In genomic region chr6:28134015-28134414, GRCh38 we compare ENCODE assay signal across 7 cellular contexts. TPM values are rescaled to one million over a fixed set of nuclear protein-coding genes. Genes with fewer than 3 reads are reported as not detected.
DNase-seq lines count a peak whose midpoint lies in the region; ATAC-seq, FAIRE-seq and TF ChIP-seq lines count a peak whose summit lies in the region.

No MANE protein-coding gene starts in this region.

- intact Hi-C loops in PC-9 (cut with micrococcal nuclease; ENCODE audit: unreplicated experiment) (loop anchor here (1.0 to 10.0 kb wide), 2 partner anchors 222 to 451 kb away; a partner anchor contains a TSS), endothelial cell of umbilical vein (cut with micrococcal nuclease) (loop anchor here (1.0 to 10.0 kb wide), 4 partner anchors 147 to 451 kb away; partner anchors contain the start of gene PGBD1), stomach (cut with DNase I; ENCODE audit: low total_unique reads) (no loop called here)

- no peaks in the 10 kb centered on the region for H3K9me3 Mint-ChIP-seq in type B pancreatic cell

- H3K4me3 Mint-ChIP-seq in type B pancreatic cell = peak overlapping the region; percentile 49

- TF ChIP-seq CTCF in D721Med (IDR thresholded peaks at IDR 0.05; ENCODE audit: insufficient read depth, missing control alignments) (peak; percentile 41), PC-9 (conservative IDR thresholded peaks at IDR 0.05) (peak; percentile 52; the same call in 1 of the 2 replicates), endothelial cell of umbilical vein (IDR thresholded peaks at IDR 0.05; ENCODE audit: extremely low read depth in 1 of 2, insufficient read depth in 1 of 2, low read depth in 1 of 2, low read length in 2 of 2) (peak; percentile 29 to 58), type B pancreatic cell (conservative IDR thresholded peaks at IDR 0.05) (peak; percentile 56), stomach (IDR thresholded peaks at IDR 0.05) (peak in 1 of 7 experiments; percentile 13)

- peaks cover 4% of the 10 kb centered on the region for H3K36me3 Mint-ChIP-seq in type B pancreatic cell

- no peak overlapping the region for H2AFZ ChIP-seq in PC-9
- no peak overlapping the region for H2AFZ ChIP-seq in endothelial cell of umbilical vein (ENCODE audit: low read depth, low read length)

- H3K9ac ChIP-seq in endothelial cell of umbilical vein (replicated peaks; ENCODE audit: extremely low read depth, insufficient read depth, low read length) = no peak overlapping the region

- H3K79me2 ChIP-seq in PC-9 (ENCODE audit: low read depth) = peaks cover 16% of the 10 kb centered on the region; the same call in 1 of the 2 replicates
- peaks cover 51% of the 10 kb centered on the region for H3K79me2 ChIP-seq in endothelial cell of umbilical vein (ENCODE audit: control insufficient read depth, insufficient read depth, low read length)

- H3K9me1 ChIP-seq in endothelial cell of umbilical vein (replicated peaks; ENCODE audit: control insufficient read depth, extremely low read depth, insufficient read depth, low read length) = no peaks in the 10 kb centered on the region

- H3K27me3 Mint-ChIP-seq in type B pancreatic cell = no peaks in the 10 kb centered on the region

- in situ Hi-C loops in HAP-1 (cut with MboI; ENCODE audit: low sequenced_read_pairs) = loop anchor here (10.0 to 25.0 kb wide), 2 partner anchors 128 to 221 kb away; partner anchors contain the start of genes NKAPL, ZKSCAN4 and ZSCAN26

- no peak overlapping the region for H3K27ac Mint-ChIP-seq in type B pancreatic cell

- H3K27ac ChIP-seq in PC-9 (no peak overlapping the region), endothelial cell of umbilical vein (ENCODE audit: insufficient read depth, low read depth, low read length) (no peak overlapping the region), stomach (peak overlapping the region in 1 of 5 donors; percentile 7)

- TF ChIP-seq EP300 in stomach (IDR thresholded peaks at IDR 0.05) = no peak

- CTCF ChIA-PET in PC-9 (lab: Charles Lee) (no interaction called here), endothelial cell of umbilical vein (lab: Charles Lee) (interaction anchor here (0.8 to 2.1 kb wide), 2 partner anchors 146 to 222 kb away, joined by 3 to 25 read pairs; no protein-coding TSS in a partner anchor)

- H3F3A ChIP-seq in PC-9 (ENCODE audit: insufficient read depth, low read depth) = peaks cover 4% of the 10 kb centered on the region; the same call in 1 of the 2 replicates

- BruUV-seq in PC-9 (replicated peaks; lab: Mats Ljungman, UMichigan) = no TSS peak
- no TSS peak for BruUV-seq in endothelial cell of umbilical vein (replicated peaks; lab: Mats Ljungman, UMichigan)

- no peak overlapping the region for H3K4me2 ChIP-seq in PC-9
- no peak overlapping the region for H3K4me2 ChIP-seq in endothelial cell of umbilical vein (ENCODE audit: insufficient read depth, low read length)

- H3K27me3 ChIP-seq in HAP-1 (ENCODE audit: low read depth) = no peaks in the 10 kb centered on the region
- H3K27me3 ChIP-seq in PC-9 (ENCODE audit: insufficient read depth, low read depth) = no peaks in the 10 kb centered on the region
- no peaks in the 10 kb centered on the region for H3K27me3 ChIP-seq in endothelial cell of umbilical vein (ENCODE audit: control insufficient read depth in 2 of 2, insufficient read depth in 2 of 2, low read length in 2 of 2)
- H3K27me3 ChIP-seq in stomach = no peaks in the 10 kb centered on the region

- no peak for DNase-seq in D721Med (ENCODE audit: insufficient read length, low spot score)
- peak; percentile 47 to 53 for DNase-seq in HAP-1 (ENCODE audit: low spot score in 2 of 2)
- DNase-seq in PC-9 = peak in 1 of 2 experiments; percentile 41
- DNase-seq in endothelial cell of umbilical vein (ENCODE audit: low read depth, low spot score) = peak; percentile 45
- DNase-seq in type B pancreatic cell (ENCODE audit: extremely low spot score, unreplicated experiment) = no peak
- no peak for DNase-seq in stomach

- dilution Hi-C loops in endothelial cell of umbilical vein (cut with MboI; ENCODE audit: extremely low pct_ligation_motif_present, low sequenced_read_pairs) = no loop called here

- H3K9me2 ChIP-seq in PC-9 (ENCODE audit: insufficient read depth) = no peaks in the 10 kb centered on the region

- H4K20me1 ChIP-seq in PC-9 (ENCODE audit: insufficient read depth) = no peaks in the 10 kb centered on the region
- H4K20me1 ChIP-seq in endothelial cell of umbilical vein (replicated peaks; ENCODE audit: control insufficient read depth, extremely low read depth, insufficient read depth, low read length) = no peaks in the 10 kb centered on the region

- H3K36me3 ChIP-seq in HAP-1 (replicated peaks) = peaks cover 13% of the 10 kb centered on the region
- H3K36me3 ChIP-seq in PC-9 (ENCODE audit: low read depth) = peaks cover 7% of the 10 kb centered on the region; the same call in 1 of the 2 replicates
- peaks cover 7 to 12% of the 10 kb centered on the region in 2 experiments for H3K36me3 ChIP-seq in endothelial cell of umbilical vein (ENCODE audit: control insufficient read depth in 2 of 2, extremely low read depth in 1 of 2, insufficient read depth in 2 of 2, low read length in 2 of 2)
- peaks cover 0 to 23% (median 19%) of the 10 kb centered on the region in 4 donors for H3K36me3 ChIP-seq in stomach

- WGBS in stomach, 5 donors = 44 to 59% (median 55%) methylated on average over 2 to 3 of the region's 3 CpGs

- H3K4me1 ChIP-seq in HAP-1 (peaks cover 12% of the 10 kb centered on the region), PC-9 (replicated peaks; ENCODE audit: insufficient read depth) (peaks cover 18% of the 10 kb centered on the region), endothelial cell of umbilical vein (ENCODE audit: control insufficient read depth, extremely low read depth, insufficient read depth, low read length) (peaks cover 25% of the 10 kb centered on the region), stomach (peaks cover 5 to 45% (median 26%) of the 10 kb centered on the region in 4 donors)

- TF ChIP-seq POLR2A in endothelial cell of umbilical vein (IDR thresholded peaks at IDR 0.05; ENCODE audit: low read depth, low read length) (no peak), stomach (IDR thresholded peaks at IDR 0.05) (no peak)

- POLR2A ChIA-PET in PC-9 (lab: Charles Lee; ENCODE audit: unreplicated experiment) = no interaction called here
- POLR2A ChIA-PET in endothelial cell of umbilical vein (lab: Charles Lee) = no interaction called here

- peaks cover 35% of the 10 kb centered on the region for H3K4me1 Mint-ChIP-seq in type B pancreatic cell (ENCODE audit: unreplicated experiment)

- FAIRE-seq in D721Med (lab: Jason Lieb, UNC) (no peak), endothelial cell of umbilical vein (lab: Jason Lieb, UNC) (peak; percentile 74)

- H3K9me3 ChIP-seq in HAP-1 (no peaks in the 10 kb centered on the region), PC-9 (ENCODE audit: insufficient read depth, low read depth) (no peaks in the 10 kb centered on the region), endothelial cell of umbilical vein (replicated peaks; ENCODE audit: control insufficient read depth, insufficient read depth, low read length) (no peaks in the 10 kb centered on the region), stomach (no peaks in the 10 kb centered on the region)

- ATAC-seq in GM21515 (IDR thresholded peaks at IDR 0.05; ENCODE audit: unreplicated experiment) = no peak

- H3K4me3 ChIP-seq in HAP-1 = no peak overlapping the region
- no peak overlapping the region for H3K4me3 ChIP-seq in PC-9
- no peak overlapping the region for H3K4me3 ChIP-seq in endothelial cell of umbilical vein (replicated peaks in 1 of 3; ENCODE audit: insufficient read depth in 1 of 3, low read depth in 1 of 3, low read length in 3 of 3)
- H3K4me3 ChIP-seq in stomach = no peak overlapping the region

RNA-seq across cellular contexts. Expression of gene ZKSCAN8, which starts 7.7 kb away (rescaled TPM):
- total RNA-seq in PC-9 (2021) = 27.2 and 31.5 TPM in 2 replicates
- 19.7 and 21.2 TPM in 2 replicates for total RNA-seq in endothelial cell of umbilical vein
- polyA plus RNA-seq in endothelial cell of umbilical vein = 6.6 and 9.4 TPM in 2 replicates
- 4.0 and 4.3 TPM in 2 replicates for polyA plus RNA-seq in endothelial cell of umbilical vein (2011; cell fraction: cytosol; rRNA removed)
- polyA plus RNA-seq in endothelial cell of umbilical vein (2011; cell fraction: nucleus; rRNA removed) = 32.0 and 35.5 TPM in 2 replicates
- 8.0 and 10.0 TPM in 2 replicates for polyA plus RNA-seq in endothelial cell of umbilical vein (2012)
- polyA minus RNA-seq in endothelial cell of umbilical vein = 23.7 and 24.3 TPM in 2 replicates
- polyA minus RNA-seq in endothelial cell of umbilical vein (2011; cell fraction: cytosol; rRNA and poly(A)+ RNA removed) = 8.4 TPM
- 18.8 and 26.4 TPM in 2 replicates for polyA minus RNA-seq in endothelial cell of umbilical vein (2011; cell fraction: nucleus; rRNA and poly(A)+ RNA removed)
- total RNA-seq in type B pancreatic cell (ENCODE audit: low replicate concordance) = 22.1 and 37.5 TPM in 2 replicates
- 100 to 1,000 TPM in 1 of 5 donors, 10 to 100 TPM in 3, 1 to 10 TPM in 1; 6.4 to 101 (median 17.8) TPM for total RNA-seq in stomach
- 1 to 10 TPM; 1.8 to 2.9 (median 1.8) TPM for polyA plus RNA-seq in stomach

RNA-seq across cellular contexts. Expression of gene ZSCAN16, which starts 9.6 kb away (rescaled TPM):
- 5.6 and 5.9 TPM in 2 replicates for total RNA-seq in PC-9 (2021)
- total RNA-seq in endothelial cell of umbilical vein = 7.7 and 8.9 TPM in 2 replicates
- polyA plus RNA-seq in endothelial cell of umbilical vein = 3.7 and 4.9 TPM in 2 replicates
- 7.9 and 8.2 TPM in 2 replicates for polyA plus RNA-seq in endothelial cell of umbilical vein (2011; cell fraction: cytosol; rRNA removed)
- 11.0 and 12.2 TPM in 2 replicates for polyA plus RNA-seq in endothelial cell of umbilical vein (2011; cell fraction: nucleus; rRNA removed)
- 5.9 and 7.4 TPM in 2 replicates for polyA plus RNA-seq in endothelial cell of umbilical vein (2012)
- 7.0 and 7.9 TPM in 2 replicates for polyA minus RNA-seq in endothelial cell of umbilical vein
- polyA minus RNA-seq in endothelial cell of umbilical vein (2011; cell fraction: cytosol; rRNA and poly(A)+ RNA removed) = 2.3 TPM
- polyA minus RNA-seq in endothelial cell of umbilical vein (2011; cell fraction: nucleus; rRNA and poly(A)+ RNA removed) = 6.3 and 8.3 TPM in 2 replicates
- total RNA-seq in type B pancreatic cell (ENCODE audit: low replicate concordance) = 8.9 and 12.1 TPM in 2 replicates
- total RNA-seq in stomach = 1 to 10 TPM in 4 of 5 donors, not detected in 1; 3.8 to 9.0 (median 4.9) TPM
- 10 to 100 TPM in 1 of 3 donors, 1 to 10 TPM in 2; 6.1 to 13.0 (median 7.1) TPM for polyA plus RNA-seq in stomach

RNA-seq across cellular contexts. Expression of gene ZNF165, which starts 53.6 kb away (rescaled TPM):
- total RNA-seq in PC-9 (2021) = 10.5 and 12.6 TPM in 2 replicates
- 0.27 and 0.30 TPM in 2 replicates for total RNA-seq in endothelial cell of umbilical vein
- polyA plus RNA-seq in endothelial cell of umbilical vein = 0.03 and 0.11 TPM in 2 replicates
- polyA plus RNA-seq in endothelial cell of umbilical vein (2011; cell fraction: cytosol; rRNA removed) = 0.14 and 0.24 TPM in 2 replicates
- 0.20 and 0.26 TPM in 2 replicates for polyA plus RNA-seq in endothelial cell of umbilical vein (2011; cell fraction: nucleus; rRNA removed)
- polyA plus RNA-seq in endothelial cell of umbilical vein (2012) = 0.29 TPM in 1 of 2 replicates, not detected in the other
- 0.28 TPM in 1 of 2 replicates, not detected in the other for polyA minus RNA-seq in endothelial cell of umbilical vein
- 1.6 TPM for polyA minus RNA-seq in endothelial cell of umbilical vein (2011; cell fraction: cytosol; rRNA and poly(A)+ RNA removed)
- polyA minus RNA-seq in endothelial cell of umbilical vein (2011; cell fraction: nucleus; rRNA and poly(A)+ RNA removed) = 0.34 and 0.43 TPM in 2 replicates
- 4.3 and 8.4 TPM in 2 replicates for total RNA-seq in type B pancreatic cell (ENCODE audit: low replicate concordance)
- total RNA-seq in stomach = 1 to 10 TPM in 4 of 5 donors, not detected in 1; 1.2 to 4.2 (median 2.7) TPM
- polyA plus RNA-seq in stomach = 1 to 10 TPM; 1.7 to 2.3 (median 1.8) TPM

Comparison
In these comparisons a context has a peak if more than half of its experiments do, and no peak if none do; other contexts are left out.
1. DNase-seq: peak in HAP-1 (2 of 2) and endothelial cell of umbilical vein (single experiment); none in D721Med (single experiment), type B pancreatic cell (single experiment) and stomach (single experiment).